ENCODE assay signal across 8 cellular contexts in the genomic region with DNA sequence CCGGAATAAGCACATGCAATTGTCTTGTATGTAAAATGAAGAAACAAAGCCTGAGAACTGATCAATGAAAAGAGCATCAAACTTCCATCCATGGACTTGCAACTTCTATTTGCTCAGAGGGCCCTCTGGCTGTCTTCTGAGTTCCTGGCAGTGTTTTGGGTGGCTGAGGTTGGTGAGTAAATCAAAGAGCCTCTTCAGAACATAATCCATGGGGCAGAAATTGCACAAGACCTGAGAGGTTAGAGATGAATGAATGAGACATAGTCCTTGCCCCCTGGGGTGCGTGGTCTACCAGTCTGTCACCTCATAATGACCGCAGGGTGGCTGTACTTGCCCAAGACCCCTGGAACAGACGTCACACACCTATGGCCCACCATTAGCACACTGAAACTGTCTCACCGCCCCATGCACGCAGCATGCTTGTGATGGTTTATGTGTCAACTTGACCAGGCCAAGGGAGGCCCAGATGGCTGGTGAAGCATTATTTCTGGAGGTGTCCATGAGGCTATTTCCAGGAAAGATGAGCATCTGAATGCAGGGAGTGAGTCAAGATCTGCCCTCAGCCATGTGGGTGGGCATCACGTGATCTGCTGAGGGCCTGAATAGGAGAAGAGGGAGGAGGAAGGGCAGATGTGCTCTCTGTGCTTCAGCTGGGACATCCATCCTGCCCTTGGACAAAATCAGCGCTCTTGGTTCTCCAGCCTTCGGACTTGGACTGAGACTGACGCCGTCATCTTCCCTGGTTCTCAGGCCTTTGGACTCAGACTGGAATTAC. TPM values are rescaled to one million over a fixed set of nuclear protein-coding genes. Genes with fewer than 3 reads are reported as not detected.
A peak's percentile ranks its signal among the peaks of the same experiment; 100 is the strongest.
DNase-seq lines count a peak whose midpoint lies in the region; ATAC-seq, FAIRE-seq and TF ChIP-seq lines count a peak whose summit lies in the region.

No MANE protein-coding gene starts in this region.

- H3K9me3 Mint-ChIP-seq in WTC11 = 0 out of 2 replicates have a peak, but pooled peaks cover 3% of the 10 kb centered on the region

- peaks cover 32% of the 10 kb centered on the region for H3K4me1 ChIP-seq in HepG2 (ENCODE audit: insufficient read depth, low read length)
- no peaks in the 10 kb centered on the region for H3K4me1 ChIP-seq in gastroesophageal sphincter

- H4K20me1 ChIP-seq in HepG2 (ENCODE audit: insufficient read depth, low read length) = no peaks in the 10 kb centered on the region

- H3K36me3 ChIP-seq in HepG2 (replicated peaks in 1 of 2; ENCODE audit: control insufficient read depth in 1 of 2, insufficient read depth in 2 of 2, low read length in 2 of 2) (no peaks in the 10 kb centered on the region), gastroesophageal sphincter (no peaks in the 10 kb centered on the region)

- H3K4me1 Mint-ChIP-seq in WTC11 = peaks cover 41% of the 10 kb centered on the region

- TF ChIP-seq CTCF in WTC11 (IDR thresholded peaks at IDR 0.05) (no peak), HepG2 (CRISPR knock-in tag; IDR thresholded peaks at IDR 0.05) (0 out of 2 replicates have a peak, but pooled peaks have one; percentile 7), gastroesophageal sphincter (IDR thresholded peaks at IDR 0.05) (no peak)

- intact Hi-C loops in HepG2 (cut with micrococcal nuclease; ENCODE audit: unreplicated experiment) = no loop called here

- no peaks in the 10 kb centered on the region for H3K79me2 ChIP-seq in HepG2 (ENCODE audit: insufficient read depth, low read length)

- H3K4me2 ChIP-seq in HepG2 (ENCODE audit: low read depth, low read length) = no peak overlapping the region

- H2AFZ ChIP-seq in HepG2 (ENCODE audit: low read length) = no peak overlapping the region

- no peaks in the 10 kb centered on the region for H3K36me3 Mint-ChIP-seq in WTC11

- H3K27ac ChIP-seq in HepG2 (ENCODE audit: extremely low read length, insufficient read depth, low read length) = no peak overlapping the region
- no peak overlapping the region for H3K27ac ChIP-seq in gastroesophageal sphincter

- H3K4me3 ChIP-seq in HepG2 (replicated peaks in 1 of 3; ENCODE audit: insufficient read depth in 1 of 3, low read depth in 2 of 3, low read length in 3 of 3) (no peak overlapping the region), gastroesophageal sphincter (no peak overlapping the region)

- H3K9ac ChIP-seq in HepG2 (ENCODE audit: insufficient read depth, low read depth, low read length) = no peak overlapping the region

- TF ChIP-seq POLR2A in GM19099 (IDR thresholded peaks at IDR 0.05; ENCODE audit: extremely low read depth, insufficient read length, low read depth) (peak; percentile 22), HepG2 (IDR thresholded peaks at IDR 0.05; ENCODE audit: insufficient read depth in 1 of 2, low read depth in 2 of 2, low read length in 2 of 2) (no peak), gastroesophageal sphincter (IDR thresholded peaks at IDR 0.05) (no peak)

- H3K4me3 Mint-ChIP-seq in WTC11 = no peak overlapping the region

- no peaks in the 10 kb centered on the region; a peak in 1 of 5 replicates for H3K27me3 ChIP-seq in HepG2 (ENCODE audit: control insufficient read depth in 1 of 2, insufficient read depth in 2 of 2, low read length in 2 of 2)
- peaks cover 10% of the 10 kb centered on the region for H3K27me3 ChIP-seq in gastroesophageal sphincter

- no peak for FAIRE-seq in HepG2 (lab: Jason Lieb, UNC)

- BruUV-seq in HepG2 (replicated peaks; lab: Mats Ljungman, UMichigan) = no TSS peak

- no peaks in the 10 kb centered on the region for H3K9me3 ChIP-seq in HepG2 (ENCODE audit: low read length)
- H3K9me3 ChIP-seq in gastroesophageal sphincter = no peaks in the 10 kb centered on the region

- CTCF ChIA-PET in WTC11 (lab: Charles Lee) = interaction anchor here (1.2 to 1.7 kb wide), 5 partner anchors 26 to 74 kb away, joined by 3 to 14 read pairs (median 5); a partner anchor contains a TSS
- CTCF ChIA-PET in HepG2 (lab: Yijun Ruan, JAX; ENCODE audit: low intra/inter-chr PET ratio, low total read pairs) = no interaction called here

- H3K27ac Mint-ChIP-seq in WTC11 = peak overlapping the region; percentile 73; the same call in 1 of the 2 replicates

- ATAC-seq in WTC11 (no peak), HepG2 (no peak), gastroesophageal sphincter (no peak)

- POLR2A ChIA-PET in WTC11 (lab: Charles Lee) = no interaction called here
- POLR2A ChIA-PET in HepG2 (lab: Yijun Ruan, JAX) = no interaction called here

- TF ChIP-seq EP300 in HepG2 (IDR thresholded peaks at IDR 0.05; ENCODE audit: low read depth in 2 of 2, low read length in 2 of 2) = no peak
- TF ChIP-seq EP300 in HepG2 (CRISPR knock-in tag; IDR thresholded peaks at IDR 0.05; ENCODE audit: borderline replicate concordance) = no peak
- TF ChIP-seq EP300 in gastroesophageal sphincter (IDR thresholded peaks at IDR 0.05) = no peak

- TF ChIP-seq RAD21 in HepG2 (CRISPR knock-in tag; IDR thresholded peaks at IDR 0.05) = no peak

- no peaks in the 10 kb centered on the region; the same call in 1 of the 2 replicates for H3K27me3 Mint-ChIP-seq in WTC11 (ENCODE audit: low read depth)

- peak; percentile 34 for DNase-seq in Ammon's horn (ENCODE audit: low spot score)
- no peak for DNase-seq in WTC11 (ENCODE audit: low spot score)
- DNase-seq in HepG2 (ENCODE audit: low spot score) = peak; percentile 18
- DNase-seq in cerebellar cortex (ENCODE audit: low spot score) = no peak
- no peak for DNase-seq in LoVo (ENCODE audit: low spot score)
- no peak for DNase-seq in NCI-H1436 (lab: John Stamatoyannopoulos, UW)

- in situ Hi-C loops in HepG2 (cut with HindIII; ENCODE audit: extremely low pct_ligation_motif_present, low pct_unique_long_range_greater_than_20kb) = no loop called here

- WGBS in HepG2 (ENCODE audit: low lambda C conversion rate) = 2% methylated on average over 6 of the region's 11 CpGs
- 98 to 100% methylated on average over 1 to 5 of the region's 11 CpGs for WGBS in gastroesophageal sphincter (ENCODE audit: low coverage in 1 of 2), 2 donors

TF ChIP-seq in WTC11, 78 proteins besides CTCF, POLR2A, EP300 and RAD21:
- TF ChIP-seq, protein P1, sequence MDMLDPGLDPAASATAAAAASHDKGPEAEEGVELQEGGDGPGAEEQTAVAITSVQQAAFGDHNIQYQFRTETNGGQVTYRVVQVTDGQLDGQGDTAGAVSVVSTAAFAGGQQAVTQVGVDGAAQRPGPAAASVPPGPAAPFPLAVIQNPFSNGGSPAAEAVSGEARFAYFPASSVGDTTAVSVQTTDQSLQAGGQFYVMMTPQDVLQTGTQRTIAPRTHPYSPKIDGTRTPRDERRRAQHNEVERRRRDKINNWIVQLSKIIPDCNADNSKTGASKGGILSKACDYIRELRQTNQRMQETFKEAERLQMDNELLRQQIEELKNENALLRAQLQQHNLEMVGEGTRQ (CRISPR knock-in tag; IDR thresholded peaks at IDR 0.05) = peak; percentile 55; the same call in 1 of the 2 replicates
- no peak for TF ChIP-seq NFE2L1 (CRISPR knock-in tag; IDR thresholded peaks at IDR 0.05)

TF ChIP-seq in HepG2, 621 proteins besides CTCF, POLR2A, EP300 and RAD21 (continues in another document):
- TF ChIP-seq, protein P1 (IDR thresholded peaks at IDR 0.05; ENCODE audit: low read depth, low read length) = peak; percentile 54
- TF ChIP-seq, protein P1 (CRISPR knock-in tag; IDR thresholded peaks at IDR 0.05; ENCODE audit: borderline replicate concordance) = no peak; the same call in 1 of the 2 replicates
- TF ChIP-seq RAD51 (IDR thresholded peaks at IDR 0.05; ENCODE audit: borderline replicate concordance) = peak; percentile 60; the same call in 1 of the 2 replicates
- TF ChIP-seq CREB1 (IDR thresholded peaks at IDR 0.05) = no peak
- TF ChIP-seq CREB1 (CRISPR knock-in tag; IDR thresholded peaks at IDR 0.05) = no peak
- TF ChIP-seq ZNF30 (CRISPR knock-in tag; IDR thresholded peaks at IDR 0.05) = no peak
- no peak for TF ChIP-seq TOE1 (CRISPR knock-in tag; IDR thresholded peaks at IDR 0.05)

RNA-seq across cellular contexts. Expression of a gene that starts 8.3 kb away (rescaled TPM):
- 0.15 to 0.23 TPM (median 0.21 TPM) in 3 replicates for total RNA-seq in WTC11 (2021)
- total RNA-seq in HepG2 (2016; rRNA removed; fragmentation: Illumina TruSeq; extraction: Trizol) = not detected in 2 replicates
- total RNA-seq in HepG2 (2016; cell fraction: cytosol; rRNA removed; fragmentation: Illumina TruSeq; extraction: Trizol; ENCODE audit: low read depth) = not detected in 2 replicates
- total RNA-seq in HepG2 (2016; cell fraction: insoluble cytoplasmic fraction; rRNA removed; fragmentation: Illumina TruSeq; extraction: Trizol) = not detected in 2 replicates
- not detected in 2 replicates for total RNA-seq in HepG2 (2016; cell fraction: membrane; rRNA removed; fragmentation: Illumina TruSeq; extraction: Trizol)
- total RNA-seq in HepG2 (2016; cell fraction: nucleus; rRNA removed; fragmentation: Illumina TruSeq; extraction: Trizol) = not detected in 2 replicates
- not detected in 2 replicates for polyA plus RNA-seq in HepG2 (2011; rRNA removed)
- polyA plus RNA-seq in HepG2 (2011; cell fraction: cytosol; rRNA removed) = 0.03 TPM in 2 replicates
- 0.26 TPM in 1 of 2 replicates, not detected in the other for polyA plus RNA-seq in HepG2 (2011; cell fraction: nucleus; rRNA removed)
- not detected in 2 replicates for polyA plus RNA-seq in HepG2 (2012)
- not detected in 2 replicates for polyA plus RNA-seq in HepG2 (2016; cell fraction: cytosol; fragmentation: Illumina TruSeq; extraction: Trizol; ENCODE audit: low read depth)
- not detected in 2 replicates for polyA plus RNA-seq in HepG2 (2016; cell fraction: insoluble cytoplasmic fraction; fragmentation: Illumina TruSeq; extraction: Trizol; ENCODE audit: low read depth)
- polyA plus RNA-seq in HepG2 (2016; cell fraction: membrane; fragmentation: Illumina TruSeq; extraction: Trizol; ENCODE audit: low read depth) = not detected in 2 replicates
- not detected in 2 replicates for polyA plus RNA-seq in HepG2 (2016; cell fraction: nucleus; fragmentation: Illumina TruSeq; extraction: Trizol; ENCODE audit: insufficient read depth, low read depth)
- 0.09 TPM in 1 of 2 replicates, not detected in the other for polyA minus RNA-seq in HepG2 (2011; rRNA and poly(A)+ RNA removed; ENCODE audit: low replicate concordance)
- polyA minus RNA-seq in HepG2 (2011; cell fraction: cytosol; rRNA and poly(A)+ RNA removed) = not detected in 2 replicates
- not detected in 2 replicates for polyA minus RNA-seq in HepG2 (2011; cell fraction: nucleus; rRNA and poly(A)+ RNA removed)
- total RNA-seq in gastroesophageal sphincter = 1 to 10 TPM; 1.5 to 2.2 (median 2.0) TPM

Comparison
In these comparisons a context has a peak if more than half of its experiments do, and no peak if none do; other contexts are left out.
1. DNase-seq: peak in Ammon's horn (single experiment) and HepG2 (single experiment); none in WTC11 (single experiment), cerebellar cortex (single experiment), LoVo (single experiment) and NCI-H1436 (single experiment).